In the genomic region with DNA sequence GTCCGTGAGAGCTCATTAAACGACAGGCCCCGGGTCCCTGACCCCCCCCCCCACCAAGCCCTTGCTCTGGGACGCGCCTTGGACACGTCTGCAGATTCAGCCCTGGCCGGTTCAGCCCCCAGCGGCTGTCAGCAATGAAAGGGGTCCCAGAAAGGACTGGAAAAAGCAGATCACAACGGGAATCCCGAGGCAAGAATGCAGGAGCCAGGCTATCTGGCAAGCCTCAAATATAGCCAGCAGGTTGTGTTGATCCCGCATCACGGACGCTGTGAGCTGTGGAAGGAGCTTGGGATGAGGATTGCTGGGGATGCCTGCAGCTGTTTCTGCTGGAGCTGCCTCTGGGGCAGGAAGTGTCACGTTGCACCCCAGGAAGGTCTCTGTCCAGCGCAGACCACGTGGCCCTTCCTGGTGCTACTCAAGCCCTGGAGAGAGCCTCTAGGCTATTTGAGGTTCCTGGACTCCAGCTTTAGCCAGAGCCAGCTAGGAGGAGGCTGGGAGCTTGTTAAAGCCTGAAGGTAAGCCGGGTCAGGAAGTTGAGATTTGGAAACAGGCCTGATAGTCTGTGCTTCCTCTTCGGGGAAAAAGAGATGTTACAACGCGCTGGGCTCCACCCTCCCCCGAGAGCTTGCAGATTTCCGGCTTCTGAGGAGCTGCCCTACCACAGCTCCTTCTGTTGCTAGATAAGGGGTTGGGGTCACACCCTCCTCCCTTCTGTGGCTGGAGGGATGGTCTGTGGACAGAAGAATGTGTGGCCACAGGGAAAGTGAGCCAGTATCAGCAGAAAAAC, we compare ENCODE assay signal across 9 cellular contexts. TPM values are rescaled to one million over a fixed set of nuclear protein-coding genes. Genes with fewer than 3 reads are reported as not detected.
DNase-seq lines count a peak whose midpoint lies in the region; ATAC-seq and TF ChIP-seq lines count a peak whose summit lies in the region.
"Had no signal": no experiment of that assay in that cellular context is flagged by ENCODE, and none has a peak within 500 bp of the region (broad histone marks: within the 10 kb centered on the region; RNA-seq: fewer than 3 reads in every experiment).

No MANE protein-coding gene starts in this region.

- H3K36me3 Mint-ChIP-seq in activated CD4-positive, alpha-beta T cell treated with anti-CD3 and anti-CD28 coated beads, Interleukin-2, amount 10 ng/mL, durations not matched to agents 7 days and 5 days (ENCODE audit: low read depth), result no peaks in the 10 kb centered on the region
- peaks cover 15% of the 10 kb centered on the region for H3K36me3 Mint-ChIP-seq in neural progenitor cell

- no peaks in the 10 kb centered on the region for H4K20me1 ChIP-seq in neural progenitor cell (ENCODE audit: low read depth)

- DNase-seq in H4 (ENCODE audit: low spot score) (peak; percentile 64), fibroblast of villous mesenchyme (ENCODE audit: low read depth) (peak; percentile 16), neural progenitor cell (ENCODE audit: low spot score) (peak; percentile 82), GM19240 (ENCODE audit: insufficient read length, low spot score) (no peak)
- peak; percentile 50 for DNase-seq in activated CD4-positive, alpha-beta T cell treated with anti-CD3 and anti-CD28 coated beads, Interleukin-2, amount 10 ng/mL, durations not matched to agents 7 days and 5 days

- POLR2A ChIA-PET in activated CD4-positive, alpha-beta T cell treated with anti-CD3 and anti-CD28 coated beads, Interleukin-2, amount 10 ng/mL, durations not matched to agents 7 days and 5 days (lab: Charles Lee), result no interaction called here

- TF ChIP-seq CTCF in fibroblast of villous mesenchyme (IDR thresholded peaks at IDR 0.05; ENCODE audit: insufficient read depth, low read depth, low read length) (no peak), neural progenitor cell (IDR thresholded peaks at IDR 0.05) (peak; percentile 11)

- H3K27ac ChIP-seq in neural progenitor cell, result peak overlapping the region; percentile 98
- H3K27ac ChIP-seq: SK-N-MC had no signal

- ATAC-seq in HG03159 (IDR thresholded peaks at IDR 0.05; ENCODE audit: unreplicated experiment) (no peak), GM19467 (IDR thresholded peaks at IDR 0.05; ENCODE audit: unreplicated experiment) (no peak), GM21825 (IDR thresholded peaks at IDR 0.05; ENCODE audit: unreplicated experiment) (no peak)

- peaks cover 15% of the 10 kb centered on the region for H3K4me1 ChIP-seq in neural progenitor cell

- CTCF ChIA-PET in activated CD4-positive, alpha-beta T cell treated with anti-CD3 and anti-CD28 coated beads, Interleukin-2, amount 10 ng/mL, durations not matched to agents 7 days and 5 days (lab: Charles Lee), result no interaction called here

- H3K4me3 ChIP-seq in fibroblast of villous mesenchyme (ENCODE audit: low read depth, low read length), result no peak overlapping the region
- peak overlapping the region; percentile 43 for H3K4me3 ChIP-seq in neural progenitor cell
- H3K4me3 ChIP-seq: SK-N-MC had no signal

- H3K9me3 Mint-ChIP-seq in activated CD4-positive, alpha-beta T cell treated with anti-CD3 and anti-CD28 coated beads, Interleukin-2, amount 10 ng/mL, durations not matched to agents 7 days and 5 days, result peaks cover 3% of the 10 kb centered on the region
- peaks cover 33% of the 10 kb centered on the region for H3K9me3 Mint-ChIP-seq in neural progenitor cell

- H2AFZ ChIP-seq in neural progenitor cell (replicated peaks), result no peak overlapping the region

- no peak overlapping the region for H3K9ac ChIP-seq in neural progenitor cell

- H3K4me1 Mint-ChIP-seq in activated CD4-positive, alpha-beta T cell treated with anti-CD3 and anti-CD28 coated beads, Interleukin-2, amount 10 ng/mL, durations not matched to agents 7 days and 5 days, result peaks cover 32% of the 10 kb centered on the region
- peaks cover 13% of the 10 kb centered on the region for H3K4me1 Mint-ChIP-seq in neural progenitor cell

- H3K4me2 ChIP-seq in neural progenitor cell, result peak overlapping the region; percentile 79

- H3K79me2 ChIP-seq in neural progenitor cell (ENCODE audit: low read depth), result peaks cover 8% of the 10 kb centered on the region

- H3K9me3 ChIP-seq in neural progenitor cell (ENCODE audit: low read depth), result no peaks in the 10 kb centered on the region

- no peaks in the 10 kb centered on the region for H3K36me3 ChIP-seq in neural progenitor cell

- H3K27me3 ChIP-seq in neural progenitor cell, result no peaks in the 10 kb centered on the region

- H3K27me3 Mint-ChIP-seq in activated CD4-positive, alpha-beta T cell treated with anti-CD3 and anti-CD28 coated beads, Interleukin-2, amount 10 ng/mL, durations not matched to agents 7 days and 5 days, result peaks cover 2% of the 10 kb centered on the region
- H3K27me3 Mint-ChIP-seq in neural progenitor cell (ENCODE audit: insufficient read depth, low read depth), result peaks cover 6% of the 10 kb centered on the region

- H3K4me3 Mint-ChIP-seq in activated CD4-positive, alpha-beta T cell treated with anti-CD3 and anti-CD28 coated beads, Interleukin-2, amount 10 ng/mL, durations not matched to agents 7 days and 5 days, result peak overlapping the region; percentile 16
- peak overlapping the region; percentile 78 for H3K4me3 Mint-ChIP-seq in neural progenitor cell

- H3K27ac Mint-ChIP-seq in activated CD4-positive, alpha-beta T cell treated with anti-CD3 and anti-CD28 coated beads, Interleukin-2, amount 10 ng/mL, durations not matched to agents 7 days and 5 days, result peak overlapping the region; percentile 84
- H3K27ac Mint-ChIP-seq in neural progenitor cell, result peak overlapping the region; percentile 72

- peaks cover 54% of the 10 kb centered on the region for H3F3A ChIP-seq in neural progenitor cell (ENCODE audit: low read depth)

RNA-seq across cellular contexts. Expression of a gene that starts 19.3 kb away (rescaled TPM):
- 0.06 and 0.21 TPM in 2 replicates for total RNA-seq in H4 (2014; rRNA removed; shearing (Covaris generic))
- under 1 TPM in 1 of 2 experiments, not detected in 1; 0.25 TPM for total RNA-seq in activated CD4-positive, alpha-beta T cell treated with anti-CD3 and anti-CD28 coated beads, Interleukin-2, amount 10 ng/mL, durations not matched to agents 7 days and 5 days
- total RNA-seq in fibroblast of villous mesenchyme, result not detected in 2 replicates
- total RNA-seq in neural progenitor cell (ENCODE audit: low replicate concordance), result 4.6 and 5.8 TPM in 2 replicates

RNA-seq across cellular contexts. Expression of a gene that starts 36.8 kb away (rescaled TPM):
- not detected in 2 replicates for total RNA-seq in H4 (2014; rRNA removed; shearing (Covaris generic))
- total RNA-seq in activated CD4-positive, alpha-beta T cell treated with anti-CD3 and anti-CD28 coated beads, Interleukin-2, amount 10 ng/mL, durations not matched to agents 7 days and 5 days, result 1 to 10 TPM; 3.4 to 4.5 TPM
- not detected in 2 replicates for total RNA-seq in fibroblast of villous mesenchyme
- total RNA-seq in neural progenitor cell (ENCODE audit: low replicate concordance), result not detected in 2 replicates
